In genomic region chr1:205662791-205663190, GRCh38 we compare ENCODE assay signal across 25 cellular contexts. TPM values are rescaled to one million over a fixed set of nuclear protein-coding genes. Genes with fewer than 3 reads are reported as not detected.
DNase-seq lines count a peak whose midpoint lies in the region; ATAC-seq, FAIRE-seq and TF ChIP-seq lines count a peak whose summit lies in the region.
"Had no signal": no experiment of that assay in that cellular context is flagged by ENCODE, and none has a peak within 500 bp of the region (broad histone marks: within the 10 kb centered on the region; RNA-seq: fewer than 3 reads in every experiment).

No MANE protein-coding gene starts in this region.

- peaks cover 5% of the 10 kb centered on the region for H3K4me1 Mint-ChIP-seq in HFFc6 (ENCODE audit: low read depth)

- H4K20me1 ChIP-seq in HCT116 (ENCODE audit: insufficient read depth) (no peaks in the 10 kb centered on the region), K562 (replicated peaks; ENCODE audit: control insufficient read depth, insufficient read depth, low read length) (peaks cover 37% of the 10 kb centered on the region; the same call in 1 of the 2 replicates)

- no peak for TF ChIP-seq POLR2A in HCT116 (IDR thresholded peaks at IDR 0.05; ENCODE audit: borderline replicate concordance, extremely low read depth, insufficient read depth, insufficient read length)
- no peak for TF ChIP-seq POLR2A in K562 (conservative IDR thresholded peaks at IDR 0.05)
- no peak for TF ChIP-seq POLR2A in thyroid gland (IDR thresholded peaks at IDR 0.05)

- FAIRE-seq in K562 (lab: Jason Lieb, UNC) (no peak), frontal cortex (lab: Jason Lieb, UNC) (no peak)
- FAIRE-seq: A204.1, GM12878, RCC 7860 had no signal

- intact Hi-C loops in HCT116 (cut with micrococcal nuclease) (no loop called here), K562 (cut with micrococcal nuclease) (no loop called here), thyroid gland (cut with DNase I) (loop anchor here (5.0 to 10.0 kb wide), 2 partner anchors 40 to 252 kb away; no protein-coding TSS in a partner anchor)

- TF ChIP-seq CTCF in 22Rv1 (IDR thresholded peaks at IDR 0.05) (no peak), HCT116 (IDR thresholded peaks at IDR 0.05 in 2 of 3, conservative IDR thresholded peaks at IDR 0.05 in 1 of 3; ENCODE audit: borderline replicate concordance in 1 of 3, insufficient read depth in 1 of 3, low read depth in 2 of 3, low read length in 2 of 3) (no peak), K562 (IDR thresholded peaks at IDR 0.05 in 2 of 3, conservative IDR thresholded peaks at IDR 0.05 in 1 of 3; ENCODE audit: insufficient read depth in 2 of 3, low read depth in 1 of 3, low read length in 3 of 3) (no peak), HFFc6 (IDR thresholded peaks at IDR 0.05) (no peak), thyroid gland (IDR thresholded peaks at IDR 0.05) (no peak)

- WGBS in K562 (ENCODE audit: insufficient coverage, low coverage, missing lambda C conversion rate), result 74% methylated on average over 23 of the region's 24 CpGs
- WGBS in thyroid gland, 2 donors, result 97% methylated on average over 14 to 20 of the region's 24 CpGs

- no peak for ATAC-seq in HCT116
- ATAC-seq in K562, result no peak
- ATAC-seq: GM12878 had no signal

- peaks cover 3% of the 10 kb centered on the region; the same call in 1 of the 2 replicates for H3K27me3 Mint-ChIP-seq in HFFc6 (ENCODE audit: insufficient read depth)

- POLR2A ChIA-PET in HCT116 (lab: Charles Lee) (no interaction called here), K562 (lab: Yijun Ruan, JAX) (interaction anchor here (0.8 to 1.0 kb wide), 2 partner anchors 16 to 29 kb away, joined by 3 to 4 read pairs; no protein-coding TSS in a partner anchor)

- no peaks in the 10 kb centered on the region for H3K9me3 ChIP-seq in HCT116 (ENCODE audit: control insufficient read depth in 1 of 2, insufficient read depth in 1 of 2, low read depth in 1 of 2, low read length in 2 of 2)
- H3K9me3 ChIP-seq in K562 (replicated peaks; ENCODE audit: control insufficient read depth, insufficient read depth, low read depth, low read length), result no peaks in the 10 kb centered on the region
- H3K9me3 ChIP-seq in mucosa of stomach (ENCODE audit: control insufficient read depth, low read length), result no peaks in the 10 kb centered on the region
- H3K9me3 ChIP-seq in thyroid gland, result no peaks in the 10 kb centered on the region
- H3K9me3 ChIP-seq: HAP-1, SJCRH30 had no signal

- BruUV-seq in HCT116 (replicated peaks; lab: Mats Ljungman, UMichigan) (no TSS peak), K562 (replicated peaks; lab: Mats Ljungman, UMichigan) (no TSS peak)

- H3K27me3 ChIP-seq in HCT116 (ENCODE audit: insufficient read depth, low read length) (no peaks in the 10 kb centered on the region), K562 (ENCODE audit: control insufficient read depth in 2 of 2, insufficient read depth in 2 of 2, low read length in 2 of 2) (peaks cover 0 to 11% of the 10 kb centered on the region in 2 experiments; a peak in 1 of 5 replicates), mucosa of stomach (ENCODE audit: control insufficient read depth, insufficient read depth, low read length) (no peaks in the 10 kb centered on the region), thyroid gland (no peaks in the 10 kb centered on the region)
- H3K27me3 ChIP-seq: SJCRH30 had no signal

- DNase-seq in HCT116 (ENCODE audit: low read depth, low spot score), result no peak
- no peak for DNase-seq in K562 (ENCODE audit: extremely low read depth in 1 of 4, low spot score in 3 of 4)
- no peak for DNase-seq in HFFc6
- DNase-seq in frontal cortex (ENCODE audit: low spot score in 2 of 2), result no peak
- no peak for DNase-seq in mesenteric fat pad (ENCODE audit: low spot score)
- no peak for DNase-seq in thyroid gland
- DNase-seq: CD4-positive, CD25-positive, alpha-beta regulatory T cell; COR-L47; DND-41; GM23248; MM.1S; NCI-H1092; NCI-H1436 treated with DMSO at 0.1 percent for 48 hours; NCI-H2029; NCI-H2227 treated with DMSO at 0.1 percent for 48 hours; NCI-H510A treated with DMSO at 0.1 percent for 48 hours; NCI-H748 treated with DMSO at 0.1 percent for 48 hours; OCI-M1; SJCRH30 had no signal

- H2AFZ ChIP-seq in HCT116 (ENCODE audit: low read depth, low read length, poor library complexity, severe bottlenecking) (no peak overlapping the region), K562 (ENCODE audit: low read depth, low read length) (no peak overlapping the region)
- H2AFZ ChIP-seq: GM23248 had no signal

- no peaks in the 10 kb centered on the region for H3K36me3 Mint-ChIP-seq in HFFc6 (ENCODE audit: low read depth)
- H3K36me3 Mint-ChIP-seq: CD4-positive, CD25-positive, alpha-beta regulatory T cell had no signal

- no peaks in the 10 kb centered on the region for H3K9me3 Mint-ChIP-seq in HFFc6

- peaks cover 29 to 39% of the 10 kb centered on the region in 2 experiments for H3K4me1 ChIP-seq in HCT116 (ENCODE audit: control insufficient read depth in 1 of 2, insufficient read depth in 2 of 2, low read length in 2 of 2)
- H3K4me1 ChIP-seq in K562 (replicated peaks in 1 of 2; ENCODE audit: control insufficient read depth in 2 of 2, insufficient read depth in 2 of 2, low read length in 2 of 2), result peaks cover 2 to 33% of the 10 kb centered on the region in 2 experiments; a peak in 3 of 5 replicates
- peaks cover 82% of the 10 kb centered on the region for H3K4me1 ChIP-seq in mucosa of stomach (ENCODE audit: control insufficient read depth, insufficient read depth, low read length)
- peaks cover 3 to 11% of the 10 kb centered on the region in 2 donors for H3K4me1 ChIP-seq in thyroid gland
- H3K4me1 ChIP-seq: HAP-1 had no signal

- H3K4me3 ChIP-seq in HCT116 (replicated peaks in 1 of 2; ENCODE audit: low read depth in 1 of 2, low read length in 2 of 2), result no peak overlapping the region
- no peak overlapping the region for H3K4me3 ChIP-seq in K562
- H3K4me3 ChIP-seq in mucosa of stomach (ENCODE audit: low read length), result peak overlapping the region; percentile 23
- no peak overlapping the region for H3K4me3 ChIP-seq in thyroid gland (replicated peaks in 1 of 3)
- H3K4me3 ChIP-seq: GM12878, GM23248, HAP-1, SJCRH30 had no signal

- H3K9ac ChIP-seq in HCT116 (ENCODE audit: low read length) (no peak overlapping the region), K562 (ENCODE audit: insufficient read depth in 1 of 2, low read depth in 2 of 2, low read length in 2 of 2) (no peak overlapping the region), mucosa of stomach (ENCODE audit: low read length) (peak overlapping the region; percentile 69)
- H3K9ac ChIP-seq: GM23248 had no signal

- no peaks in the 10 kb centered on the region for H3K9me1 ChIP-seq in K562 (ENCODE audit: control insufficient read depth, insufficient read depth, low read length)

- H3K27ac Mint-ChIP-seq in HFFc6, result no peak overlapping the region
- H3K27ac Mint-ChIP-seq: CD4-positive, CD25-positive, alpha-beta regulatory T cell had no signal

- H3K27ac ChIP-seq in 22Rv1, result 0 out of 2 replicates have a peak overlapping the region, but pooled peaks have one; percentile 9
- peak overlapping the region; percentile 4; the same call in 1 of the 2 replicates for H3K27ac ChIP-seq in HCT116 (ENCODE audit: low read depth, low read length)
- no peak overlapping the region for H3K27ac ChIP-seq in K562 (ENCODE audit: extremely low read depth, low read depth, low read length)
- no peak overlapping the region for H3K27ac ChIP-seq in thyroid gland
- H3K27ac ChIP-seq: GM23248, SJCRH30 had no signal

- TF ChIP-seq RAD21 in HCT116 (IDR thresholded peaks at IDR 0.05; ENCODE audit: low read depth) (no peak), K562 (CRISPR knock-in tag; conservative IDR thresholded peaks at IDR 0.05 in 1 of 2, IDR thresholded peaks at IDR 0.05 in 1 of 2) (no peak)

- H3K4me3 Mint-ChIP-seq in HFFc6, result no peak overlapping the region
- H3K4me3 Mint-ChIP-seq: CD4-positive, CD25-positive, alpha-beta regulatory T cell had no signal

- H3K79me2 ChIP-seq in HCT116 (ENCODE audit: insufficient read depth, low read length) (no peaks in the 10 kb centered on the region; the same call in 1 of the 2 replicates), K562 (ENCODE audit: control insufficient read depth, insufficient read depth, low read length) (no peaks in the 10 kb centered on the region)

- TF ChIP-seq EP300 in K562 (IDR thresholded peaks at IDR 0.05; ENCODE audit: low read length), result no peak

- H3K4me2 ChIP-seq in HCT116 (ENCODE audit: low read length) (no peak overlapping the region), K562 (ENCODE audit: insufficient read depth, low read length) (no peak overlapping the region)

- CTCF ChIA-PET in HCT116 (lab: Charles Lee), result interaction anchor here (0.6 to 2.4 kb wide), 2 partner anchors 49 to 314 kb away, joined by 3 to 5 read pairs; no protein-coding TSS in a partner anchor
- CTCF ChIA-PET in K562 (lab: Yijun Ruan, JAX; ENCODE audit: low intra/inter-chr PET ratio), result interaction anchor here (0.6 kb wide), 1 partner anchor 126 kb away, joined by 4 read pairs; no protein-coding TSS in a partner anchor

- in situ Hi-C loops in K562 (cut with MboI), result no loop called here

- RAD21 ChIA-PET in HCT116 (lab: Charles Lee; ENCODE audit: low non-redundant PET in 1 of 2, low total read pairs in 2 of 2, uncharacterized antibody in 2 of 2, unreplicated experiment in 2 of 2), result no interaction called here

- H3K36me3 ChIP-seq in HCT116 (ENCODE audit: control insufficient read depth in 1 of 2, insufficient read depth in 2 of 2, low read length in 2 of 2), result no peaks in the 10 kb centered on the region
- no peaks in the 10 kb centered on the region for H3K36me3 ChIP-seq in K562 (ENCODE audit: control insufficient read depth, insufficient read depth, low read length)
- peaks cover 13% of the 10 kb centered on the region for H3K36me3 ChIP-seq in mucosa of stomach (ENCODE audit: control insufficient read depth, insufficient read depth, low read length)
- H3K36me3 ChIP-seq in thyroid gland, result no peaks in the 10 kb centered on the region
- H3K36me3 ChIP-seq: HAP-1, SJCRH30 had no signal

- no peaks in the 10 kb centered on the region for H3K9me2 ChIP-seq in HCT116 (ENCODE audit: insufficient read depth)

RNA-seq across cellular contexts. Expression of gene SLC45A3, which starts 17.5 kb away (rescaled TPM):
- total RNA-seq in HCT116 (2021; ENCODE audit: unreplicated experiment) (12.3 TPM), K562 (2014; rRNA removed) (1.5 and 2.8 TPM in 2 replicates), K562 (2014; rRNA removed; fragmentation: Illumina TruSeq; extraction: Trizol) (0.87 and 1.1 TPM in 2 replicates), K562 (2015; rRNA removed; fragmentation: Illumina TruSeq; extraction: Trizol) (0.60 and 0.83 TPM in 2 replicates), K562 (2021) (2.5 and 3.0 TPM in 2 replicates), frontal cortex (2.0 TPM), mesenteric fat pad (2.0 TPM), thyroid gland (1 to 10 TPM; 1.4 to 6.7 (median 2.6) TPM)
- polyA plus RNA-seq in HCT116 (2012), result 11.4 and 12.6 TPM in 2 replicates
- total RNA-seq in K562 (2011; cell fraction: chromatin; rRNA removed; ENCODE audit: low replicate concordance), result 7.0 and 13.6 TPM in 2 replicates
- total RNA-seq in K562 (2011; cell fraction: nucleolus; rRNA removed), result 10.5 and 12.5 TPM in 2 replicates
- 8.7 and 12.1 TPM in 2 replicates for total RNA-seq in K562 (2011; cell fraction: nucleoplasm; rRNA removed)
- polyA plus RNA-seq in K562 (2011; rRNA removed) (3.3 and 3.5 TPM in 2 replicates), K562 (2014; fragmentation: Illumina TruSeq; extraction: Trizol) (1.3 and 1.7 TPM in 2 replicates), K562 (2014; fragmentation: Nextera tagmentation; extraction: Ambion mirVana) (under 1 TPM; 0.06 to 0.10 TPM), K562 (2014; rRNA removed) (2.4 TPM in 2 replicates)
- polyA plus RNA-seq in K562 (2011; cell fraction: cytosol; rRNA removed), result 2.7 and 5.8 TPM in 2 replicates
- polyA plus RNA-seq in K562 (2011; cell fraction: nucleus; rRNA removed), result 11.2 and 15.9 TPM in 2 replicates
- 1.4 and 4.0 TPM in 2 replicates for polyA plus RNA-seq in K562 (2012)
- 0.84 and 1.5 TPM in 2 replicates for polyA minus RNA-seq in K562 (2011; rRNA and poly(A)+ RNA removed)
- polyA minus RNA-seq in K562 (2011; cell fraction: cytosol; rRNA and poly(A)+ RNA removed), result 1.3 and 1.8 TPM in 2 replicates
- polyA minus RNA-seq in K562 (2011; cell fraction: nucleus; rRNA and poly(A)+ RNA removed), result 2.4 and 2.8 TPM in 2 replicates
- 1 to 10 TPM; 1.1 to 2.4 (median 1.4) TPM for total RNA-seq in HFFc6 (2021; fragmentation: NEBNext Ultra II Directional; extraction: Animal tissue kit (Norgen Biotek cat#: 25700))
- polyA plus RNA-seq: CD4-positive, CD25-positive, alpha-beta regulatory T cell had no signal

RNA-seq across cellular contexts. Expression of gene ELK4, which starts 31.0 kb away (rescaled TPM):
- 46.2 TPM for total RNA-seq in HCT116 (2021; ENCODE audit: unreplicated experiment)
- 5.9 and 6.4 TPM in 2 replicates for polyA plus RNA-seq in HCT116 (2012)
- total RNA-seq in K562 (2011; cell fraction: chromatin; rRNA removed; ENCODE audit: low replicate concordance), result 16.6 and 43.3 TPM in 2 replicates
- total RNA-seq in K562 (2011; cell fraction: nucleolus; rRNA removed), result 7.7 and 10.5 TPM in 2 replicates
- total RNA-seq in K562 (2011; cell fraction: nucleoplasm; rRNA removed), result 22.9 and 45.5 TPM in 2 replicates
- total RNA-seq in K562 (2014; rRNA removed), result 4.2 and 7.4 TPM in 2 replicates
- 15.3 and 18.5 TPM in 2 replicates for total RNA-seq in K562 (2014; rRNA removed; fragmentation: Illumina TruSeq; extraction: Trizol)
- 12.4 and 13.8 TPM in 2 replicates for total RNA-seq in K562 (2015; rRNA removed; fragmentation: Illumina TruSeq; extraction: Trizol)
- 21.7 and 22.2 TPM in 2 replicates for total RNA-seq in K562 (2021)
- polyA plus RNA-seq in K562 (2011; rRNA removed), result 9.2 and 12.9 TPM in 2 replicates
- polyA plus RNA-seq in K562 (2011; cell fraction: cytosol; rRNA removed), result 2.3 and 6.5 TPM in 2 replicates
- 15.1 and 25.1 TPM in 2 replicates for polyA plus RNA-seq in K562 (2011; cell fraction: nucleus; rRNA removed)
- 5.2 and 7.9 TPM in 2 replicates for polyA plus RNA-seq in K562 (2012)
- polyA plus RNA-seq in K562 (2014; fragmentation: Illumina TruSeq; extraction: Trizol), result 8.9 and 12.9 TPM in 2 replicates
- 1 to 10 TPM; 2.0 to 3.1 TPM for polyA plus RNA-seq in K562 (2014; fragmentation: Nextera tagmentation; extraction: Ambion mirVana)
- polyA plus RNA-seq in K562 (2014; rRNA removed), result 7.0 and 7.3 TPM in 2 replicates
- polyA minus RNA-seq in K562 (2011; rRNA and poly(A)+ RNA removed), result 9.9 and 16.0 TPM in 2 replicates
- 5.3 and 11.2 TPM in 2 replicates for polyA minus RNA-seq in K562 (2011; cell fraction: cytosol; rRNA and poly(A)+ RNA removed)
- 7.0 and 15.4 TPM in 2 replicates for polyA minus RNA-seq in K562 (2011; cell fraction: nucleus; rRNA and poly(A)+ RNA removed)
- total RNA-seq in HFFc6 (2021; fragmentation: NEBNext Ultra II Directional; extraction: Animal tissue kit (Norgen Biotek cat#: 25700)), result 10 to 100 TPM; 32.9 to 37.6 (median 35.6) TPM
- 6.9 TPM for total RNA-seq in frontal cortex
- 70.2 TPM for total RNA-seq in mesenteric fat pad
- total RNA-seq in thyroid gland, result 10 to 100 TPM; 18.0 to 33.9 (median 28.4) TPM

Comparison
In these comparisons a context has a peak if more than half of its experiments do, and no peak if none do; other contexts are left out.
1. H3K27ac ChIP-seq: peak in 22Rv1 (single experiment) and HCT116 (single experiment); none in K562 (single experiment) and thyroid gland (0 of 3).